ENCODE assay signal across 1 cellular context in the genomic region with DNA sequence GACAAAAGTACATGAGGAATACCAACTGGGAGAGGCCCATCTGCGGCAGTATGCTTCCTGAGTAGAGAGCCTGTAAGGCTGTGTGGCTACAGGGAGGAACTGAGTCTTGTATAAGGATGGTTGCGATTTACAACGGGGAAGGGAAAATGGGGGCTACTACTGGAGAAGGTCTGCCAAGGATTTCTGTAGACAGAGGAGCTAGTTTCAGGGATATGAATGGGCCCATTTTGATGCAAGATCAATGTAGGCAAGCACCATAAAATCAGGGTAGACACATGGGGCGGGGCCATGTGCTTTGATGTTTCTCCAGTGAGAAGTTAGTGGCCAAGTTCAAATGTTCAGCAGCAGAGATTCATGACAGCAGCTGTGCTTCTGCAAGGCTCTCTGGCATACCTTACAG.
TF ChIP-seq lines count a peak whose summit lies in the region.

No MANE protein-coding gene starts in this region.

TF ChIP-seq in GM23338, 12 proteins besides CTCF, POLR2A, EP300 and RAD21 (continued from another document):
- TF ChIP-seq ZNF462 (CRISPR knock-in tag; IDR thresholded peaks at IDR 0.05) (no peak), NANOG (IDR thresholded peaks at IDR 0.05; ENCODE audit: borderline replicate concordance) (no peak)
